Comparison of ENCODE assay signal across 20 cellular contexts in genomic region chr4:118848242-118848641, GRCh38.
"Had no signal": no experiment of that assay in that cellular context is flagged by ENCODE, and none has a peak within 500 bp of the region (broad histone marks: within the 10 kb centered on the region; RNA-seq: fewer than 3 reads in every experiment).

No MANE protein-coding gene starts in this region.

- H3K4me2 ChIP-seq: SK-N-SH had no signal

- H3K9ac ChIP-seq: SK-N-SH had no signal

- H3K9me2 ChIP-seq: SK-N-SH had no signal

- H3K9me3 ChIP-seq: SK-N-SH had no signal

- DNase-seq: KBM-7, MV-4-11, NCI-H1048, NCI-H1105, NCI-H1417, NCI-H1436 treated with DMSO at 0.1 percent for 48 hours, NCI-H1694, NCI-H1930, NCI-H2081 treated with DMSO at 0.1 percent for 48 hours, NCI-H2171, NCI-H226, NCI-H446, NCI-H510A, NCI-H524 treated with DMSO at 0.1 percent for 48 hours, NCI-H69, NCI-H774, SHP77, SK-N-SH, SW 1271 had no signal

- H3K27ac ChIP-seq: RWPE1 had no signal
